7 cellular contexts compared by ENCODE assay signal in the genomic region with DNA sequence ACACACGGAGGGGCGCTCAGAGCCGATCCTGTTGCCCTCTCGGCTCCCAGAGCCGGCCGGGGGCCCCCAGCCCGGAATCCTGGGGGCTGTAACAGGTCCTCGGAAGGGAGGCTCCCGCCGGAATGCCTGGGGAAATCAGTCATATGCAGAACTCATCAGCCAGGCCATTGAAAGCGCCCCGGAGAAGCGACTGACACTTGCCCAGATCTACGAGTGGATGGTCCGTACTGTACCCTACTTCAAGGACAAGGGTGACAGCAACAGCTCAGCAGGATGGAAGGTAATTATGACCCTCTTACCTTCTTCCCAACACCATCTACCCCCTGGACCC. TPM values are rescaled to one million over a fixed set of nuclear protein-coding genes. Genes with fewer than 3 reads are reported as not detected.
DNase-seq lines count a peak whose midpoint lies in the region; TF ChIP-seq lines count a peak whose summit lies in the region.

No MANE protein-coding gene starts in this region.

- H3K27ac ChIP-seq in HUES6 (ENCODE audit: low read depth, low read length) (no peak overlapping the region), substantia nigra (ENCODE audit: low read depth, low read length, poor library complexity, severe bottlenecking) (peak overlapping the region; percentile 73)

- peaks cover 43% of the 10 kb centered on the region for H3K27me3 ChIP-seq in HUES6 (ENCODE audit: control insufficient read depth, insufficient read depth, low read length)
- H3K27me3 ChIP-seq in adipocyte (replicated peaks; ENCODE audit: control insufficient read depth, insufficient read depth, low read length): peaks cover 23% of the 10 kb centered on the region
- no peaks in the 10 kb centered on the region for H3K27me3 ChIP-seq in kidney epithelial cell (ENCODE audit: control insufficient read depth, insufficient read depth, low read length)

- DNase-seq in adipocyte (ENCODE audit: low read depth) (no peak), kidney epithelial cell (ENCODE audit: low read depth) (no peak), substantia nigra (lab: John Stamatoyannopoulos, UW) (peak in 1 of 49 donors; percentile 10), mucosa of gallbladder (ENCODE audit: low spot score) (no peak), HK-2 (ENCODE audit: unreplicated experiment) (no peak), GM03348 (ENCODE audit: low spot score) (no peak)

- H3K9ac ChIP-seq in HUES6 (ENCODE audit: low read length) (peak overlapping the region; percentile 41), adipocyte (ENCODE audit: low read length) (peak overlapping the region; percentile 77)

- H3K4me1 ChIP-seq in HUES6 (ENCODE audit: control insufficient read depth, insufficient read depth, low read length) (peaks cover 35% of the 10 kb centered on the region), adipocyte (ENCODE audit: control insufficient read depth, insufficient read depth, low read length) (peaks cover 2% of the 10 kb centered on the region)

- no peaks in the 10 kb centered on the region; the same call in 1 of the 2 replicates for H3K9me3 ChIP-seq in HUES6 (ENCODE audit: control insufficient read depth, insufficient read depth, low read depth, low read length)
- no peaks in the 10 kb centered on the region for H3K9me3 ChIP-seq in adipocyte (ENCODE audit: control insufficient read depth, low read length)

- peak overlapping the region; percentile 74 for H3K4me3 ChIP-seq in HUES6 (ENCODE audit: low read depth, low read length)
- H3K4me3 ChIP-seq in adipocyte (ENCODE audit: low read length): peak overlapping the region; percentile 86
- peak overlapping the region; percentile 48 for H3K4me3 ChIP-seq in kidney epithelial cell (ENCODE audit: low read depth, low read length)

- no peak for TF ChIP-seq CTCF in kidney epithelial cell (IDR thresholded peaks at IDR 0.05; ENCODE audit: insufficient read depth, low read length, poor library complexity, severe bottlenecking)

- no peaks in the 10 kb centered on the region for H3K36me3 ChIP-seq in HUES6 (ENCODE audit: control insufficient read depth, insufficient read depth, low read length)
- H3K36me3 ChIP-seq in adipocyte (ENCODE audit: control insufficient read depth, insufficient read depth, low read length, severe bottlenecking): no peaks in the 10 kb centered on the region
- H3K36me3 ChIP-seq in kidney epithelial cell (ENCODE audit: control insufficient read depth, insufficient read depth, low read length): no peaks in the 10 kb centered on the region

RNA-seq across cellular contexts. Expression of a gene that starts 1.0 kb away (rescaled TPM):
- total RNA-seq in kidney epithelial cell (3.9 and 4.5 TPM in 2 replicates), mucosa of gallbladder (42.3 TPM)

RNA-seq across cellular contexts. Expression of a gene that starts 9.9 kb away (rescaled TPM):
- total RNA-seq in kidney epithelial cell: not detected in 2 replicates
- total RNA-seq in mucosa of gallbladder: not detected

RNA-seq across cellular contexts. Expression of a gene that starts 14.7 kb away (rescaled TPM):
- total RNA-seq in kidney epithelial cell (0.08 TPM in 1 of 2 replicates, not detected in the other), mucosa of gallbladder (8.9 TPM)

RNA-seq across cellular contexts. Expression of a gene that starts 21.7 kb away (rescaled TPM):
- total RNA-seq in kidney epithelial cell (20.3 and 25.3 TPM in 2 replicates), mucosa of gallbladder (43.2 TPM)

RNA-seq across cellular contexts. Expression of a gene that starts 28.5 kb away (rescaled TPM):
- total RNA-seq in kidney epithelial cell (76.2 and 95.8 TPM in 2 replicates), mucosa of gallbladder (65.3 TPM)
